14 cellular contexts compared by ENCODE assay signal in the genomic region with DNA sequence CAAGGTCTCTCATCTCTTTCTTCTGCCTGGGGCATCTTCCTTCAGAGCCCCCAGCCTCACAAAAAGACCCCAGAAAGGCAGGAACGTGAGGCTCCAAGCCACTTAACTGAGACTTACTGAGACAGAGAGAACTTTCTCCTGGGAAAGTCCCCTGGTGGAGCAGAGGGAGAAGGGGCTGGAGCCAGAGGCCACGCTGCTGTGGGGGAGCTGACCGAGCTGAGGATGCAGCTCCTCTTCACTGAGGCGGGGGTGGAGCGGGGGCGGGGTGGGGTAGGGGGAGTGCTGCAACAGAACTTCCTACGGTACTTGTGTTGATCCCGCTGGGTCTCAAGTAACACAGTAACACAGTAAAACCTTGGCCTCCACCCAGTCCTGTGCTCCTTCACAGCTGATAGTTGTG.
DNase-seq lines count a peak whose midpoint lies in the region; ATAC-seq and TF ChIP-seq lines count a peak whose summit lies in the region.
"Had no signal": no experiment of that assay in that cellular context is flagged by ENCODE, and none has a peak within 500 bp of the region (broad histone marks: within the 10 kb centered on the region; RNA-seq: fewer than 3 reads in every experiment).

No MANE protein-coding gene starts in this region.

- H4K20me1 ChIP-seq in GM23338 (replicated peaks; ENCODE audit: insufficient read depth) (no peaks in the 10 kb centered on the region), neural progenitor cell (ENCODE audit: low read depth) (no peaks in the 10 kb centered on the region)
- H4K20me1 ChIP-seq: BLaER1 treated with 17β-estradiol and CSF1 and Interleukin-3, amounts not matched to agents 10 nM and 100 nM had no signal

- WGBS in endodermal cell (ENCODE audit: insufficient coverage in 1 of 2, insufficient read length in 1 of 2), 2 experiments = 62% methylated on average over 8 of the region's 8 CpGs; no CpG with 5 or more reads in 1 of the 2 experiments

- no peak for DNase-seq in GM23338 (ENCODE audit: low spot score)
- no peak for DNase-seq in HFFc6
- peak; percentile 53 for DNase-seq in endodermal cell
- peak; percentile 12 for DNase-seq in left lobe of liver (ENCODE audit: low spot score)
- no peak for DNase-seq in NCI-H1092 treated with DMSO at 0.1 percent for 48 hours (lab: John Stamatoyannopoulos, UW)
- DNase-seq in NCI-H2029 treated with DMSO at 0.1 percent for 48 hours (lab: John Stamatoyannopoulos, UW) = no peak
- no peak for DNase-seq in neural progenitor cell (ENCODE audit: low spot score)
- DNase-seq in Right ventricle myocardium superior = no peak
- DNase-seq: ACHN; CD4-positive, CD25-positive, alpha-beta regulatory T cell; DMS53; GF-D8 had no signal

- H3K36me3 ChIP-seq in GM23338 (ENCODE audit: insufficient read depth) = no peaks in the 10 kb centered on the region
- H3K36me3 ChIP-seq in endodermal cell (ENCODE audit: control insufficient read depth, insufficient read depth, low read length) = no peaks in the 10 kb centered on the region
- no peaks in the 10 kb centered on the region for H3K36me3 ChIP-seq in neural progenitor cell
- H3K36me3 ChIP-seq: BLaER1 treated with 17β-estradiol and CSF1 and Interleukin-3, amounts not matched to agents 10 nM and 100 nM had no signal

- no peaks in the 10 kb centered on the region for H3K4me1 ChIP-seq in GM23338 (ENCODE audit: insufficient read depth)
- H3K4me1 ChIP-seq in endodermal cell (ENCODE audit: control insufficient read depth, insufficient read depth, low read length) = no peaks in the 10 kb centered on the region
- no peaks in the 10 kb centered on the region for H3K4me1 ChIP-seq in neural progenitor cell

- no peak overlapping the region for H3K4me3 ChIP-seq in GM23338
- no peak overlapping the region for H3K4me3 ChIP-seq in endodermal cell (ENCODE audit: low read length)
- H3K4me3 ChIP-seq in neural progenitor cell = no peak overlapping the region
- H3K4me3 ChIP-seq: BLaER1 treated with 17β-estradiol and CSF1 and Interleukin-3, amounts not matched to agents 10 nM and 100 nM had no signal

- intact Hi-C loops in Right ventricle myocardium superior (cut with DNase I) = no loop called here

- H3K4me1 Mint-ChIP-seq in GM23338 (peaks cover 6% of the 10 kb centered on the region; the same call in 1 of the 3 replicates), HFFc6 (ENCODE audit: low read depth) (no peaks in the 10 kb centered on the region), endodermal cell (peaks cover 4% of the 10 kb centered on the region), neural progenitor cell (peaks cover 16% of the 10 kb centered on the region)
- H3K4me1 Mint-ChIP-seq: CD4-positive, CD25-positive, alpha-beta regulatory T cell had no signal

- no peaks in the 10 kb centered on the region for H3K27me3 ChIP-seq in GM23338 (ENCODE audit: insufficient read depth)
- H3K27me3 ChIP-seq in endodermal cell (ENCODE audit: control insufficient read depth, insufficient read depth, low read length, poor library complexity, severe bottlenecking) = no peaks in the 10 kb centered on the region
- H3K27me3 ChIP-seq in neural progenitor cell = no peaks in the 10 kb centered on the region
- H3K27me3 ChIP-seq: BLaER1 treated with 17β-estradiol and CSF1 and Interleukin-3, amounts not matched to agents 10 nM and 100 nM had no signal

- H3K79me2 ChIP-seq in GM23338 (replicated peaks; ENCODE audit: insufficient read depth) (no peaks in the 10 kb centered on the region), neural progenitor cell (ENCODE audit: low read depth) (no peaks in the 10 kb centered on the region)

- H3K4me2 ChIP-seq in GM23338 = no peak overlapping the region
- no peak overlapping the region for H3K4me2 ChIP-seq in neural progenitor cell
- H3K4me2 ChIP-seq: BLaER1 treated with 17β-estradiol and CSF1 and Interleukin-3, amounts not matched to agents 10 nM and 100 nM had no signal

- peaks cover 4% of the 10 kb centered on the region for H3K27me3 Mint-ChIP-seq in GM23338 (ENCODE audit: insufficient read depth, low read depth, poor library complexity)
- peaks cover 18% of the 10 kb centered on the region for H3K27me3 Mint-ChIP-seq in HFFc6 (ENCODE audit: insufficient read depth)
- no peaks in the 10 kb centered on the region for H3K27me3 Mint-ChIP-seq in endodermal cell (ENCODE audit: insufficient read depth)
- H3K27me3 Mint-ChIP-seq in neural progenitor cell (ENCODE audit: insufficient read depth, low read depth) = peaks cover 5% of the 10 kb centered on the region

- peak; percentile 72 for ATAC-seq in GM23338
- ATAC-seq in left lobe of liver = no peak
- ATAC-seq in Right ventricle myocardium superior (ENCODE audit: poor library complexity) = no peak

- no peak overlapping the region for H3K9ac ChIP-seq in endodermal cell (ENCODE audit: extremely low read depth, low read length, poor library complexity, severe bottlenecking)
- no peak overlapping the region for H3K9ac ChIP-seq in neural progenitor cell
- H3K9ac ChIP-seq: BLaER1 treated with 17β-estradiol and CSF1 and Interleukin-3, amounts not matched to agents 10 nM and 100 nM had no signal

- peak overlapping the region; percentile 74 for H2AFZ ChIP-seq in GM23338
- H2AFZ ChIP-seq in neural progenitor cell (replicated peaks) = no peak overlapping the region

- no peak overlapping the region for H3K27ac ChIP-seq in GM23338 (ENCODE audit: low read depth)
- no peak overlapping the region for H3K27ac ChIP-seq in endodermal cell (ENCODE audit: low read depth, low read length)
- no peak overlapping the region for H3K27ac ChIP-seq in neural progenitor cell
- H3K27ac ChIP-seq: BLaER1 treated with 17β-estradiol and CSF1 and Interleukin-3, amounts not matched to agents 10 nM and 100 nM; HL-60 had no signal

- H3K4me3 Mint-ChIP-seq in GM23338 (no peak overlapping the region), HFFc6 (no peak overlapping the region), endodermal cell (no peak overlapping the region), neural progenitor cell (no peak overlapping the region)
- H3K4me3 Mint-ChIP-seq: CD4-positive, CD25-positive, alpha-beta regulatory T cell had no signal

- no peaks in the 10 kb centered on the region for H3K9me3 ChIP-seq in endodermal cell (ENCODE audit: control insufficient read depth, low read length)
- H3K9me3 ChIP-seq in neural progenitor cell (ENCODE audit: low read depth) = no peaks in the 10 kb centered on the region
- H3K9me3 ChIP-seq: BLaER1 treated with 17β-estradiol and CSF1 and Interleukin-3, amounts not matched to agents 10 nM and 100 nM had no signal

- H3K27ac Mint-ChIP-seq in GM23338 = no peak overlapping the region
- no peak overlapping the region for H3K27ac Mint-ChIP-seq in HFFc6
- no peak overlapping the region for H3K27ac Mint-ChIP-seq in endodermal cell
- no peak overlapping the region for H3K27ac Mint-ChIP-seq in neural progenitor cell
- H3K27ac Mint-ChIP-seq: CD4-positive, CD25-positive, alpha-beta regulatory T cell had no signal

- peaks cover 5% of the 10 kb centered on the region; the same call in 1 of the 2 replicates for H3K9me2 ChIP-seq in GM23338 (ENCODE audit: insufficient read depth)

- TF ChIP-seq CTCF in GM23338 (conservative IDR thresholded peaks at IDR 0.05; ENCODE audit: low read depth in 2 of 2) (no peak; a peak in 1 of 4 replicates), HFFc6 (IDR thresholded peaks at IDR 0.05) (0 out of 2 replicates have a peak, but pooled peaks have one; percentile 9), endodermal cell (conservative IDR thresholded peaks at IDR 0.05) (peak; percentile 37), neural progenitor cell (IDR thresholded peaks at IDR 0.05) (no peak)

- H3F3A ChIP-seq in GM23338 (replicated peaks; ENCODE audit: low read depth) = no peaks in the 10 kb centered on the region
- no peaks in the 10 kb centered on the region for H3F3A ChIP-seq in neural progenitor cell (ENCODE audit: low read depth)

- H3K9me3 Mint-ChIP-seq in GM23338 = no peaks in the 10 kb centered on the region; the same call in 2 of the 3 replicates
- H3K9me3 Mint-ChIP-seq in HFFc6 = no peaks in the 10 kb centered on the region
- no peaks in the 10 kb centered on the region for H3K9me3 Mint-ChIP-seq in endodermal cell
- no peaks in the 10 kb centered on the region for H3K9me3 Mint-ChIP-seq in neural progenitor cell
- H3K9me3 Mint-ChIP-seq: CD4-positive, CD25-positive, alpha-beta regulatory T cell had no signal

- H3K36me3 Mint-ChIP-seq in GM23338 (ENCODE audit: low read depth) (no peaks in the 10 kb centered on the region), HFFc6 (ENCODE audit: low read depth) (no peaks in the 10 kb centered on the region), endodermal cell (ENCODE audit: low read depth) (no peaks in the 10 kb centered on the region), neural progenitor cell (no peaks in the 10 kb centered on the region)
- H3K36me3 Mint-ChIP-seq: CD4-positive, CD25-positive, alpha-beta regulatory T cell had no signal

Comparison
In these comparisons a context has a peak if more than half of its experiments do, and no peak if none do; other contexts are left out.
1. DNase-seq: peak in endodermal cell (single experiment) and left lobe of liver (single experiment); none in GM23338 (single experiment), HFFc6 (single experiment), NCI-H1092 treated with DMSO at 0.1 percent for 48 hours (single experiment), NCI-H2029 treated with DMSO at 0.1 percent for 48 hours (single experiment), neural progenitor cell (single experiment) and Right ventricle myocardium superior (single experiment).
2. CTCF ChIP-seq: peak in HFFc6 (single experiment) and endodermal cell (single experiment); none in GM23338 (0 of 2) and neural progenitor cell (single experiment).